Comparison of ENCODE assay signal across 1 cellular context in genomic region chr13:110485604-110486003, GRCh38.
TF ChIP-seq lines count a peak whose summit lies in the region.

No MANE protein-coding gene starts in this region.

TF ChIP-seq in HepG2, 621 proteins besides CTCF, POLR2A, EP300 and RAD21 (continued from another document and continues in another):
- peak; percentile 85; the same call in 1 of the 2 replicates for TF ChIP-seq SOX5 (CRISPR knock-in tag; IDR thresholded peaks at IDR 0.05; ENCODE audit: borderline replicate concordance)
- no peak for TF ChIP-seq ATF5 (CRISPR knock-in tag; IDR thresholded peaks at IDR 0.05; ENCODE audit: low read depth)
- TF ChIP-seq HDAC2 (CRISPR knock-in tag; IDR thresholded peaks at IDR 0.05), result peak; percentile 72
- no peak for TF ChIP-seq HBP1 (CRISPR knock-in tag; IDR thresholded peaks at IDR 0.05; ENCODE audit: low read depth)
- TF ChIP-seq MZF1 (CRISPR knock-in tag; IDR thresholded peaks at IDR 0.05; ENCODE audit: borderline replicate concordance), result no peak
- TF ChIP-seq ZNF510 (CRISPR knock-in tag; IDR thresholded peaks at IDR 0.05; ENCODE audit: low read depth), result no peak
- TF ChIP-seq RBFOX2 (IDR thresholded peaks at IDR 0.05; ENCODE audit: low read depth, low read length), result no peak
- TF ChIP-seq ZNF557 (CRISPR knock-in tag; IDR thresholded peaks at IDR 0.05), result no peak
- no peak for TF ChIP-seq ZNF577 (CRISPR knock-in tag; IDR thresholded peaks at IDR 0.05; ENCODE audit: borderline replicate concordance, low read depth)
- no peak for TF ChIP-seq TRIM24 (CRISPR knock-in tag; IDR thresholded peaks at IDR 0.05)
- TF ChIP-seq AFF4 (CRISPR knock-in tag; IDR thresholded peaks at IDR 0.05), result no peak
- TF ChIP-seq MLXIP (CRISPR knock-in tag; IDR thresholded peaks at IDR 0.05; ENCODE audit: borderline replicate concordance), result no peak
- TF ChIP-seq ZNF724P (CRISPR knock-in tag; IDR thresholded peaks at IDR 0.05; ENCODE audit: borderline replicate concordance), result no peak
- TF ChIP-seq ZNF180 (CRISPR knock-in tag; IDR thresholded peaks at IDR 0.05; ENCODE audit: borderline replicate concordance, low read depth), result no peak
- TF ChIP-seq SOX13 (IDR thresholded peaks at IDR 0.05), result no peak
- TF ChIP-seq SOX13 (CRISPR knock-in tag; conservative IDR thresholded peaks at IDR 0.05 in 1 of 2, IDR thresholded peaks at IDR 0.05 in 1 of 2), result peak in 1 of 2 experiments; percentile 78; a peak in 2 of 4 replicates
- TF ChIP-seq ZNF558 (CRISPR knock-in tag; IDR thresholded peaks at IDR 0.05; ENCODE audit: borderline replicate concordance), result no peak
- no peak for TF ChIP-seq ZNF761 (CRISPR knock-in tag; conservative IDR thresholded peaks at IDR 0.05)
- no peak for TF ChIP-seq ZNF484 (CRISPR knock-in tag; IDR thresholded peaks at IDR 0.05; ENCODE audit: borderline replicate concordance, low read depth)
- TF ChIP-seq ZGPAT (CRISPR knock-in tag; IDR thresholded peaks at IDR 0.05), result peak; percentile 86
- TF ChIP-seq ZNF414 (CRISPR knock-in tag; IDR thresholded peaks at IDR 0.05), result no peak
- peak; percentile 82 for TF ChIP-seq ZBTB7B (CRISPR knock-in tag; IDR thresholded peaks at IDR 0.05)
- TF ChIP-seq ZNF142 (CRISPR knock-in tag; IDR thresholded peaks at IDR 0.05), result no peak
- TF ChIP-seq ZNF331 (CRISPR knock-in tag; IDR thresholded peaks at IDR 0.05), result 0 out of 2 replicates have a peak, but pooled peaks have one; percentile 11
- no peak for TF ChIP-seq TAF1 (CRISPR knock-in tag; IDR thresholded peaks at IDR 0.05)
- no peak for TF ChIP-seq SP1 (IDR thresholded peaks at IDR 0.05)
- no peak for TF ChIP-seq SP1 (CRISPR knock-in tag; IDR thresholded peaks at IDR 0.05)
- TF ChIP-seq KLF13 (CRISPR knock-in tag; IDR thresholded peaks at IDR 0.05), result no peak
- 0 out of 2 replicates have a peak, but pooled peaks have one; percentile 48 for TF ChIP-seq ZBTB7A (CRISPR knock-in tag; IDR thresholded peaks at IDR 0.05)
- no peak for TF ChIP-seq TBP (CRISPR knock-in tag; IDR thresholded peaks at IDR 0.05)
- no peak; the same call in 1 of the 2 replicates for TF ChIP-seq MYC (CRISPR knock-in tag; IDR thresholded peaks at IDR 0.05; ENCODE audit: borderline replicate concordance)
- TF ChIP-seq AKAP8 (CRISPR knock-in tag; IDR thresholded peaks at IDR 0.05), result no peak
- no peak for TF ChIP-seq CBX2 (IDR thresholded peaks at IDR 0.05; ENCODE audit: low read depth, low read length)
- TF ChIP-seq CBX2 (CRISPR knock-in tag; IDR thresholded peaks at IDR 0.05; ENCODE audit: low read depth), result no peak
- no peak for TF ChIP-seq MAFG (CRISPR knock-in tag; IDR thresholded peaks at IDR 0.05)
- TF ChIP-seq PTBP1 (IDR thresholded peaks at IDR 0.05; ENCODE audit: low read depth, low read length, poor library complexity, severe bottlenecking), result no peak
- TF ChIP-seq SKI (IDR thresholded peaks at IDR 0.05; ENCODE audit: partially characterized antibody), result peak; percentile 42
- no peak for TF ChIP-seq PAWR (CRISPR knock-in tag; IDR thresholded peaks at IDR 0.05; ENCODE audit: borderline replicate concordance)
- TF ChIP-seq HOXA9 (CRISPR knock-in tag; IDR thresholded peaks at IDR 0.05; ENCODE audit: borderline replicate concordance), result no peak
- no peak for TF ChIP-seq TFE3 (CRISPR knock-in tag; IDR thresholded peaks at IDR 0.05)
- TF ChIP-seq DDIT3 (CRISPR knock-in tag; IDR thresholded peaks at IDR 0.05), result no peak
- TF ChIP-seq HCFC1 (IDR thresholded peaks at IDR 0.05; ENCODE audit: low read depth, low read length), result no peak
- TF ChIP-seq ELF3 (CRISPR knock-in tag; IDR thresholded peaks at IDR 0.05), result peak; percentile 50; the same call in 1 of the 2 replicates
